15 cellular contexts compared by ENCODE assay signal in genomic region chr2:189149981-189150380, GRCh38. TPM values are rescaled to one million over a fixed set of nuclear protein-coding genes. Genes with fewer than 3 reads are reported as not detected.
DNase-seq lines count a peak whose midpoint lies in the region; ATAC-seq, FAIRE-seq and TF ChIP-seq lines count a peak whose summit lies in the region.
"Had no signal": no experiment of that assay in that cellular context is flagged by ENCODE, and none has a peak within 500 bp of the region (broad histone marks: within the 10 kb centered on the region; RNA-seq: fewer than 3 reads in every experiment).

No MANE protein-coding gene starts in this region.

- no peaks in the 10 kb centered on the region for H3K36me3 Mint-ChIP-seq in MCF 10A (ENCODE audit: insufficient read depth, unreplicated experiment)
- H3K36me3 Mint-ChIP-seq in T-cell, result no peaks in the 10 kb centered on the region

- H3K27me3 ChIP-seq in breast epithelium, result no peaks in the 10 kb centered on the region

- POLR2A ChIA-PET in MCF 10A (lab: Yijun Ruan, JAX) (interaction anchor here (1.1 to 1.2 kb wide), 3 partner anchors 13 to 84 kb away, joined by 3 to 4 read pairs (median 3); no protein-coding TSS in a partner anchor), T-cell (lab: Charles Lee) (no interaction called here)

- no peak overlapping the region for H3K27ac ChIP-seq in breast epithelium
- H3K27ac ChIP-seq: HL-60 had no signal

- no peaks in the 10 kb centered on the region for H3K27me3 Mint-ChIP-seq in MCF 10A (ENCODE audit: insufficient read depth, unreplicated experiment)
- no peaks in the 10 kb centered on the region for H3K27me3 Mint-ChIP-seq in T-cell
- H3K27me3 Mint-ChIP-seq: B cell had no signal

- CTCF ChIA-PET in MCF 10A (lab: Yijun Ruan, JAX), result interaction anchor here (0.7 kb wide), 2 partner anchors 125 to 544 kb away, joined by 3 read pairs; no protein-coding TSS in a partner anchor
- CTCF ChIA-PET in T-cell (lab: Charles Lee), result no interaction called here

- no peaks in the 10 kb centered on the region for H3K36me3 ChIP-seq in breast epithelium

- H3K4me3 ChIP-seq in breast epithelium, result no peak overlapping the region

- TF ChIP-seq POLR2A in breast epithelium (IDR thresholded peaks at IDR 0.05), result no peak

- DNase-seq in MCF 10A (ENCODE audit: unreplicated experiment), result peak; percentile 13
- DNase-seq in breast epithelium (ENCODE audit: low spot score in 2 of 2), result no peak
- peak; percentile 94 for DNase-seq in foreskin melanocyte
- DNase-seq in COLO668 (lab: John Stamatoyannopoulos, UW; ENCODE audit: unreplicated experiment), result no peak
- DNase-seq in T-cell, result no peak
- DNase-seq: cortex of kidney; NCI-H1092 treated with DMSO at 0.1 percent for 48 hours; stimulated activated CD4-positive, alpha-beta T cell treated with anti-CD3 and anti-CD28 coated beads, Interleukin-2, amount 100 ng/mL, for 48 hours had no signal

- BruUV-seq in MCF 10A (replicated peaks; lab: Mats Ljungman, UMichigan), result no TSS peak

- no peak for TF ChIP-seq CTCF in MCF 10A (IDR thresholded peaks at IDR 0.05; ENCODE audit: unreplicated experiment)
- TF ChIP-seq CTCF in breast epithelium (IDR thresholded peaks at IDR 0.05), result no peak

- H3K9me3 Mint-ChIP-seq in MCF 10A (ENCODE audit: unreplicated experiment) (no peaks in the 10 kb centered on the region), T-cell (no peaks in the 10 kb centered on the region)
- H3K9me3 Mint-ChIP-seq: activated T-helper 1 cell treated with anti-CD3 and anti-CD28 coated beads, Interleukin-12 subunit alpha, Interleukin-12 subunit beta, Interleukin-2, Interleukin-4 antibody, amounts not matched to agents 30 ng/mL and 10 ng/mL and 1 ng/mL, durations not matched to agents 14 hours and 24 hours and 36 hours had no signal

- no peaks in the 10 kb centered on the region for H3K9me3 ChIP-seq in breast epithelium

- H3K4me1 Mint-ChIP-seq in MCF 10A (ENCODE audit: insufficient read depth, unreplicated experiment), result peaks cover 10% of the 10 kb centered on the region
- H3K4me1 Mint-ChIP-seq in T-cell, result no peaks in the 10 kb centered on the region
- H3K4me1 Mint-ChIP-seq: B cell had no signal

- no peaks in the 10 kb centered on the region for H3K4me1 ChIP-seq in breast epithelium

- H3K4me3 Mint-ChIP-seq in MCF 10A (ENCODE audit: unreplicated experiment), result no peak overlapping the region
- no peak overlapping the region for H3K4me3 Mint-ChIP-seq in T-cell
- H3K4me3 Mint-ChIP-seq: activated T-helper 1 cell treated with anti-CD3 and anti-CD28 coated beads, Interleukin-12 subunit alpha, Interleukin-12 subunit beta, Interleukin-2, Interleukin-4 antibody, amounts not matched to agents 30 ng/mL and 10 ng/mL and 1 ng/mL, durations not matched to agents 14 hours and 24 hours and 36 hours; B cell had no signal

- H3K27ac Mint-ChIP-seq in MCF 10A (ENCODE audit: low read depth, unreplicated experiment) (no peak overlapping the region), T-cell (no peak overlapping the region)
- H3K27ac Mint-ChIP-seq: activated T-helper 1 cell treated with anti-CD3 and anti-CD28 coated beads, Interleukin-12 subunit alpha, Interleukin-12 subunit beta, Interleukin-2, Interleukin-4 antibody, amounts not matched to agents 30 ng/mL and 10 ng/mL and 1 ng/mL, durations not matched to agents 14 hours and 24 hours and 36 hours; B cell had no signal

- peak; percentile 99 for FAIRE-seq in TTC549 (lab: Jason Lieb, UNC)
- FAIRE-seq: RCC 7860 had no signal

- intact Hi-C loops in MCF 10A (cut with micrococcal nuclease), result no loop called here
- intact Hi-C loops in breast epithelium (cut with DNase I; ENCODE audit: low total_unique reads), result no loop called here

- ATAC-seq in GM18511 (IDR thresholded peaks at IDR 0.05; ENCODE audit: unreplicated experiment), result no peak
- ATAC-seq in GM21737 (IDR thresholded peaks at IDR 0.05; ENCODE audit: unreplicated experiment), result no peak
- no peak for ATAC-seq in T-cell (replicated peaks in 1 of 4)

RNA-seq across cellular contexts. Expression of gene COL5A2, which starts 29.6 kb away (rescaled TPM):
- total RNA-seq in MCF 10A (2022), result 7.4 and 9.3 TPM in 2 replicates
- total RNA-seq in breast epithelium, result 100 to 1,000 TPM in 1 of 3 donors, 10 to 100 TPM in 2; 22.7 to 111 (median 30.8) TPM
- total RNA-seq in T-cell, result 1 to 10 TPM in 4 of 5 donors, under 1 TPM in 1; 0.40 to 1.9 (median 1.3) TPM

Comparison
In these comparisons a context has a peak if more than half of its experiments do, and no peak if none do; other contexts are left out.
1. DNase-seq: peak in MCF 10A (single experiment) and foreskin melanocyte (single experiment); none in breast epithelium (0 of 2), COLO668 (single experiment) and T-cell (0 of 34).